ENCODE assay signal across 8 cellular contexts in genomic region chr11:102794382-102794781, GRCh38. TPM values are rescaled to one million over a fixed set of nuclear protein-coding genes. Genes with fewer than 3 reads are reported as not detected.
A peak's percentile ranks its signal among the peaks of the same experiment; 100 is the strongest.
DNase-seq lines count a peak whose midpoint lies in the region; ATAC-seq and TF ChIP-seq lines count a peak whose summit lies in the region.

No MANE protein-coding gene starts in this region.

- no peaks in the 10 kb centered on the region for H4K20me1 ChIP-seq in DOHH2 (ENCODE audit: control insufficient read depth, insufficient read depth, low read depth, low read length)

- H3K79me2 ChIP-seq in DOHH2 (ENCODE audit: control insufficient read depth, low read length): no peaks in the 10 kb centered on the region

- POLR2A ChIA-PET in RWPE1 (lab: Yijun Ruan, JAX; ENCODE audit: low non-redundant PET): no interaction called here

- H3F3A ChIP-seq in DOHH2 (ENCODE audit: control insufficient read depth, insufficient read depth): no peaks in the 10 kb centered on the region

- H3K27ac ChIP-seq in DOHH2 (ENCODE audit: low read depth, low read length) (no peak overlapping the region), RWPE1 (no peak overlapping the region), heart right ventricle (no peak overlapping the region), esophagus muscularis mucosa (replicated peaks in 1 of 4) (no peak overlapping the region)

- TF ChIP-seq EP300 in esophagus muscularis mucosa (IDR thresholded peaks at IDR 0.05): no peak

- H3K9me3 ChIP-seq in DOHH2 (ENCODE audit: control insufficient read depth, insufficient read depth, low read length): no peaks in the 10 kb centered on the region
- peaks cover 0 to 2% (median 0%) of the 10 kb centered on the region in 11 donors for H3K9me3 ChIP-seq in heart right ventricle
- no peaks in the 10 kb centered on the region for H3K9me3 ChIP-seq in esophagus muscularis mucosa

- peak; percentile 98 for ATAC-seq in GM18909 (IDR thresholded peaks at IDR 0.05; ENCODE audit: poor library complexity, unreplicated experiment)
- peak; percentile 83 for ATAC-seq in HG03045 (IDR thresholded peaks at IDR 0.05; ENCODE audit: unreplicated experiment)
- ATAC-seq in heart right ventricle: no peak

- TF ChIP-seq POLR2A in esophagus muscularis mucosa (IDR thresholded peaks at IDR 0.05; ENCODE audit: low read depth): no peak

- H3K4me1 ChIP-seq in DOHH2 (ENCODE audit: control insufficient read depth, low read length) (no peaks in the 10 kb centered on the region), heart right ventricle (peaks cover 0 to 1% (median 0%) of the 10 kb centered on the region in 9 donors), esophagus muscularis mucosa (no peaks in the 10 kb centered on the region)

- H3K4me3 ChIP-seq in DOHH2 (ENCODE audit: low read length) (no peak overlapping the region), heart right ventricle (no peak overlapping the region), esophagus muscularis mucosa (no peak overlapping the region)

- CTCF ChIA-PET in RWPE1 (lab: Yijun Ruan, JAX): interaction anchor here (1.3 kb wide), 2 partner anchors 11 to 120 kb away, joined by 3 to 4 read pairs; no protein-coding TSS in a partner anchor

- no peak for DNase-seq in RWPE1 (ENCODE audit: low spot score)
- DNase-seq in iPS-NIHi11 (ENCODE audit: low spot score): peak; percentile 59
- DNase-seq in anterior cingulate cortex (lab: John Stamatoyannopoulos, UW): no peak
- no peak for DNase-seq in heart right ventricle
- no peak for DNase-seq in esophagus muscularis mucosa (ENCODE audit: extremely low spot score)

- intact Hi-C loops in heart right ventricle (cut with DNase I) (no loop called here), esophagus muscularis mucosa (cut with DNase I) (no loop called here)

- H3K27me3 ChIP-seq in DOHH2 (ENCODE audit: control insufficient read depth, low read length) (peaks cover 7% of the 10 kb centered on the region; the same call in 1 of the 2 replicates), heart right ventricle (no peaks in the 10 kb centered on the region), esophagus muscularis mucosa (no peaks in the 10 kb centered on the region)

- H3K4me2 ChIP-seq in DOHH2 (ENCODE audit: low read length): no peak overlapping the region

- H3K36me3 ChIP-seq in DOHH2 (ENCODE audit: control insufficient read depth, low read length) (no peaks in the 10 kb centered on the region), heart right ventricle (no peaks in the 10 kb centered on the region), esophagus muscularis mucosa (no peaks in the 10 kb centered on the region)

- TF ChIP-seq CTCF in DOHH2 (IDR thresholded peaks at IDR 0.05; ENCODE audit: low read depth, low read length, poor library complexity, severe bottlenecking) (peak; percentile 64), RWPE1 (conservative IDR thresholded peaks at IDR 0.05; ENCODE audit: low read depth) (peak; percentile 18; the same call in 1 of the 2 replicates), heart right ventricle (IDR thresholded peaks at IDR 0.05) (peak in 2 of 9 donors; percentile 5 to 43), esophagus muscularis mucosa (IDR thresholded peaks at IDR 0.05) (no peak)

- H3K9me2 ChIP-seq in DOHH2 (replicated peaks; ENCODE audit: control insufficient read depth, low read length): no peaks in the 10 kb centered on the region

RNA-seq across cellular contexts. Expression of gene MMP1, which starts 3.6 kb away (rescaled TPM):
- total RNA-seq in heart right ventricle (1 to 10 TPM in 2 of 10 donors, under 1 TPM in 2, not detected in 6; 0.26 to 2.8 (median 1.2) TPM), esophagus muscularis mucosa (under 1 TPM in 1 of 4 donors, not detected in 3; 0.17 TPM)
- polyA plus RNA-seq in heart right ventricle: under 1 TPM in 1 of 2 donors, not detected in 1; 0.28 TPM

RNA-seq across cellular contexts. Expression of gene MMP10, which starts 14.0 kb away (rescaled TPM):
- total RNA-seq in heart right ventricle: not detected
- not detected for polyA plus RNA-seq in heart right ventricle
- not detected for total RNA-seq in esophagus muscularis mucosa

RNA-seq across cellular contexts. Expression of gene MMP3, which starts 49.0 kb away (rescaled TPM):
- total RNA-seq in heart right ventricle (not detected), esophagus muscularis mucosa (1 to 10 TPM in 3 of 4 donors, under 1 TPM in 1; 0.32 to 7.5 (median 1.3) TPM)
- not detected for polyA plus RNA-seq in heart right ventricle

Comparison
In these comparisons a context has a peak if more than half of its experiments do, and no peak if none do; other contexts are left out.
1. CTCF ChIP-seq: peak in DOHH2 (single experiment) and RWPE1 (single experiment); none in esophagus muscularis mucosa (0 of 3).
2. ATAC-seq: peak in GM18909 (single experiment) and HG03045 (single experiment); none in heart right ventricle (0 of 8).